In genomic region chr2:130371723-130372054, GRCh38 we compare ENCODE assay signal across 8 cellular contexts. TPM values are rescaled to one million over a fixed set of nuclear protein-coding genes. Genes with fewer than 3 reads are reported as not detected.
A peak's percentile ranks its signal among the peaks of the same experiment; 100 is the strongest.
DNase-seq lines count a peak whose midpoint lies in the region; TF ChIP-seq lines count a peak whose summit lies in the region.

No MANE protein-coding gene starts in this region.

- peak overlapping the region; percentile 90 for H3K27ac Mint-ChIP-seq in HFFc6

- intact Hi-C loops in colonic mucosa (cut with DNase I), result no loop called here

- H3K4me3 ChIP-seq in NT2/D1 (ENCODE audit: insufficient read length, low read depth), result peak overlapping the region; percentile 76
- peak overlapping the region; percentile 86 for H3K4me3 ChIP-seq in colonic mucosa
- H3K4me3 ChIP-seq in mucosa of stomach (ENCODE audit: low read length), result peak overlapping the region; percentile 66

- H3K36me3 Mint-ChIP-seq in HFFc6 (ENCODE audit: low read depth), result peaks cover 30% of the 10 kb centered on the region

- H3K9ac ChIP-seq in NT2/D1 (ENCODE audit: insufficient read length, low read depth) (peak overlapping the region; percentile 83), colonic mucosa (ENCODE audit: low read depth in 2 of 2, low read length in 2 of 2) (peak overlapping the region; percentile 75 to 88), mucosa of stomach (ENCODE audit: low read length) (peak overlapping the region; percentile 87)

- H3K36me3 ChIP-seq in NT2/D1 (ENCODE audit: insufficient read depth, insufficient read length, low read length), result peaks cover 28% of the 10 kb centered on the region
- H3K36me3 ChIP-seq in colonic mucosa, result no peaks in the 10 kb centered on the region
- no peaks in the 10 kb centered on the region for H3K36me3 ChIP-seq in mucosa of stomach (ENCODE audit: control insufficient read depth, insufficient read depth, low read length)

- peak overlapping the region; percentile 95 for H3K4me3 Mint-ChIP-seq in HFFc6

- H3K27me3 ChIP-seq in NT2/D1 (ENCODE audit: insufficient read depth, insufficient read length) (peaks cover 4% of the 10 kb centered on the region), colonic mucosa (no peaks in the 10 kb centered on the region), mucosa of stomach (ENCODE audit: control insufficient read depth, insufficient read depth, low read length) (no peaks in the 10 kb centered on the region)

- no peaks in the 10 kb centered on the region; the same call in 1 of the 2 replicates for H3K27me3 Mint-ChIP-seq in HFFc6 (ENCODE audit: insufficient read depth)

- DNase-seq in DMS153 (lab: John Stamatoyannopoulos, UW) (peak; percentile 29), DMS153 treated with DMSO at 0.1 percent for 48 hours (lab: John Stamatoyannopoulos, UW; ENCODE audit: unreplicated experiment) (no peak), HFFc6 (no peak), NT2/D1 (ENCODE audit: low read depth, low spot score) (no peak), colonic mucosa (no peak), cerebellar nuclear complex (lab: John Stamatoyannopoulos, UW) (no peak), putamen (ENCODE audit: low spot score) (no peak)

- H3K27ac ChIP-seq in colonic mucosa, result peak overlapping the region; percentile 84

- peaks cover 47% of the 10 kb centered on the region for H3K4me1 Mint-ChIP-seq in HFFc6 (ENCODE audit: low read depth)

- H3K9me3 ChIP-seq in NT2/D1 (ENCODE audit: insufficient read depth, low read length) (peaks cover 19% of the 10 kb centered on the region; the same call in 1 of the 2 replicates), colonic mucosa (no peaks in the 10 kb centered on the region), mucosa of stomach (ENCODE audit: control insufficient read depth, low read length) (no peaks in the 10 kb centered on the region)

- H3K9me3 Mint-ChIP-seq in HFFc6, result peaks cover 11% of the 10 kb centered on the region; the same call in 1 of the 2 replicates

- TF ChIP-seq CTCF in HFFc6 (IDR thresholded peaks at IDR 0.05) (no peak), colonic mucosa (IDR thresholded peaks at IDR 0.05) (no peak)

- H3K4me1 ChIP-seq in NT2/D1 (ENCODE audit: insufficient read depth, insufficient read length) (peaks cover 5% of the 10 kb centered on the region), colonic mucosa (no peaks in the 10 kb centered on the region), mucosa of stomach (ENCODE audit: control insufficient read depth, insufficient read depth, low read length) (peaks cover 27% of the 10 kb centered on the region)

RNA-seq across cellular contexts. Expression of gene PTPN18, which starts 15.8 kb away (rescaled TPM):
- 10 to 100 TPM; 15.5 to 18.9 (median 17.5) TPM for total RNA-seq in HFFc6 (2021; fragmentation: NEBNext Ultra II Directional; extraction: Animal tissue kit (Norgen Biotek cat#: 25700))
- 100 to 1,000 TPM in 1 of 2 donors, 10 to 100 TPM in 1; 85.0 to 160 TPM for total RNA-seq in colonic mucosa

RNA-seq across cellular contexts. Expression of gene IMP4, which starts 29.0 kb away (rescaled TPM):
- 100 to 1,000 TPM in 1 of 6 experiments, 10 to 100 TPM in 5; 79.9 to 103 (median 90.4) TPM for total RNA-seq in HFFc6 (2021; fragmentation: NEBNext Ultra II Directional; extraction: Animal tissue kit (Norgen Biotek cat#: 25700))
- 100 to 1,000 TPM in 1 of 2 donors, 10 to 100 TPM in 1; 50.6 to 117 TPM for total RNA-seq in colonic mucosa

Comparison
In these comparisons a context has a peak if more than half of its experiments do, and no peak if none do; other contexts are left out.
1. RNA of gene PTPN18, which starts 15.8 kb away (total RNA-seq): 85.0 to 160 TPM in colonic mucosa; 15.5 to 18.9 TPM in HFFc6; every median in the first group is over 4 times any median in the second.
2. Peak in every context shown above with its lines, with median percentiles within 50 percentile points of each other: H3K4me3 ChIP-seq and H3K9ac ChIP-seq.